Comparison of ENCODE assay signal across 18 cellular contexts in genomic region chrX:25084446-25084845, GRCh38.
"Had no signal": no experiment of that assay in that cellular context is flagged by ENCODE, and none has a peak within 500 bp of the region (broad histone marks: within the 10 kb centered on the region; RNA-seq: fewer than 3 reads in every experiment).

No MANE protein-coding gene starts in this region.

- ATAC-seq: activated CD8-positive, alpha-beta memory T cell treated with anti-CD3 and anti-CD28 coated beads, Interleukin-2, amount 10 ng/mL, durations not matched to agents 7 days and 5 days; activated CD8-positive, alpha-beta T cell treated with anti-CD3 and anti-CD28 coated beads for 36 hours; activated naive CD8-positive, alpha-beta T cell treated with anti-CD3 and anti-CD28 coated beads, Interleukin-2, amount 50 U/mL, for 24 hours; body of pancreas; left colon; natural killer cell treated with Interleukin-12 subunit alpha and Interleukin-12 subunit beta and Interleukin-15 and Interleukin-18, amount 100 ng/mL, for 72 hours; stimulated activated memory B cell treated with anti-CD40 and anti-IgM and Interleukin-4, amounts not matched to agents 10 μg/mL and 1 μg/mL and 100 μg/mL, for 72 hours had no signal

- DNase-seq: activated CD4-positive, alpha-beta T cell treated with anti-CD3 and anti-CD28 coated beads, Interleukin-2, amount 10 ng/mL, durations not matched to agents 7 days and 5 days; activated CD4-positive, CD25-positive, alpha-beta regulatory T cell treated with anti-CD3 and anti-CD28 coated beads, Interleukin-2, amount 50 U/mL, for 72 hours; activated CD8-positive, alpha-beta memory T cell treated with anti-CD3 and anti-CD28 coated beads, Interleukin-2, amount 10 ng/mL, durations not matched to agents 7 days and 5 days; activated CD8-positive, alpha-beta T cell treated with anti-CD3 and anti-CD28 coated beads for 36 hours; activated effector memory CD4-positive, alpha-beta T cell treated with anti-CD3 and anti-CD28 coated beads, Interleukin-2, amount 50 U/mL, for 16 hours; activated naive CD4-positive, alpha-beta T cell treated with anti-CD3 and anti-CD28 coated beads, Interleukin-2, amount 50 U/mL, for 16 hours; activated naive CD8-positive, alpha-beta T cell treated with anti-CD3 and anti-CD28 coated beads, Interleukin-2, amount 50 U/mL, for 24 hours; activated T-cell treated with anti-CD3 and anti-CD28 coated beads for 4 hours; body of pancreas; effector memory CD4-positive, alpha-beta T cell; left colon; retina; sigmoid colon; stimulated activated CD4-positive, alpha-beta T cell treated with anti-CD3 and anti-CD28 coated beads, Interleukin-15, amount 100 ng/mL, for 24 hours; stomach; WERI-Rb-1 had no signal
